8 cellular contexts compared by ENCODE assay signal in the genomic region with DNA sequence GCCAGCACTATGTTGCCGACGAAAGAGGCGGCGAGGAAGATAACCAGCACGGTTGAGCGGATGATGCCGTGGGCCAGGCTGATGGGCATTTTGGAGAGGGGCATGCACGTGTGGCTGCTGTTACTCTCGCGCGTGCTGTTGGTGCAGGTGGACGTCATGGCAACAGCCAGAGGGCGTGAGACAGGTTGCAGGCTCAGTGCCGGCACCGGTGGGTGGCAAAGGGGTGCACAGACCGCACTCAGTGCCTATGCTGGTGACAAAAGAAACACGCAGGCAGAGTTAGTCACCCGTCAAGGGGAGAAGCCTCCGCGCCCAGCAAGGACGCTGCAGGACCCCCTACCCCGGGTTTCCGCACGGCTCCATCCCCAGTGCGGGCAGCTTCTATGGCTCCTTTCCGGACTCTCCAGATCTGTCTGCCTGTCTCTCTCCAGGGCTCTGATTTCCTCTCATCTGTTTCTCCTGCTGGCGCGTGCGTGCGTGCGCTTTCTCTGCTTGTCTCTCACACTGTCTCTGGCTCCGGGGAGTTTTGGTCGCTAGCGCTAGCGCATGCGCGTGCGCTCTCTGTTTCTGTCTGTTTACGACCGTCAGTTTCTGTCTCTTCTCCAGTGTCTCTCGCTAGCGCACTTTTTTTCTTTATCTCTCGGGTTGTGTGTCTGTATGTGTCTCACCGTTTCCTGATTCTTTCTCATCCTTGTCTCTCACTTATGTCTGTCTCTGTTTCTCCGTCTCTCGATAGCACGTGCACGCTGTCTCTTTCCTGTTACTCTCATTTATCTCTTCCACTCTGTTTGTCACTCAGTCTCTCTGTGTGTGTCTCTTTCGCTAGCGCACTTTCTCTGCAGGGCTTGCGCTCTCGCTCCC. TPM values are rescaled to one million over a fixed set of nuclear protein-coding genes. Genes with fewer than 3 reads are reported as not detected.
DNase-seq lines count a peak whose midpoint lies in the region; ATAC-seq and TF ChIP-seq lines count a peak whose summit lies in the region.

No MANE protein-coding gene starts in this region.

- H3K4me3 Mint-ChIP-seq in activated T-helper 17 cell treated with anti-CD3 and anti-CD28 coated beads, Interleukin-2, amount 50 U/mL, for 72 hours = no peak overlapping the region
- no peak overlapping the region for H3K4me3 Mint-ChIP-seq in glutamatergic neuron (ENCODE audit: unreplicated experiment)

- TF ChIP-seq CTCF in glutamatergic neuron (IDR thresholded peaks at IDR 0.05; ENCODE audit: partially characterized antibody, unreplicated experiment) = no peak

- H3K4me1 Mint-ChIP-seq in activated T-helper 17 cell treated with anti-CD3 and anti-CD28 coated beads, Interleukin-2, amount 50 U/mL, for 72 hours = peaks cover 4% of the 10 kb centered on the region
- peaks cover 2% of the 10 kb centered on the region for H3K4me1 Mint-ChIP-seq in glutamatergic neuron (ENCODE audit: low read depth, unreplicated experiment)

- no peaks in the 10 kb centered on the region for H3K36me3 Mint-ChIP-seq in activated T-helper 17 cell treated with anti-CD3 and anti-CD28 coated beads, Interleukin-2, amount 50 U/mL, for 72 hours (ENCODE audit: low read depth)
- H3K36me3 Mint-ChIP-seq in glutamatergic neuron (ENCODE audit: unreplicated experiment) = peaks cover 5% of the 10 kb centered on the region

- peak; percentile 52 for DNase-seq in activated naive CD4-positive, alpha-beta T cell treated with Interleukin-2 at 50 U/mL for 16 hours
- DNase-seq in activated naive CD4-positive, alpha-beta T cell (lab: John Stamatoyannopoulos, UW) = no peak
- peak; percentile 0 for DNase-seq in NCI-H2196 treated with DMSO at 0.1 percent for 48 hours (lab: John Stamatoyannopoulos, UW; ENCODE audit: unreplicated experiment)
- DNase-seq in glutamatergic neuron = peak; percentile 49
- peak; percentile 72 for DNase-seq in retina
- DNase-seq in GDM1 (lab: John Stamatoyannopoulos, UW) = no peak

- ATAC-seq in HG02798 (IDR thresholded peaks at IDR 0.05; ENCODE audit: poor library complexity, unreplicated experiment) = peak; percentile 90
- ATAC-seq in activated T-helper 17 cell treated with anti-CD3 and anti-CD28 coated beads, Interleukin-2, amount 50 U/mL, for 72 hours (replicated peaks) = peak; percentile 89

- peaks cover 29% of the 10 kb centered on the region for H3K27me3 Mint-ChIP-seq in activated T-helper 17 cell treated with anti-CD3 and anti-CD28 coated beads, Interleukin-2, amount 50 U/mL, for 72 hours
- peaks cover 13% of the 10 kb centered on the region for H3K27me3 Mint-ChIP-seq in glutamatergic neuron (ENCODE audit: unreplicated experiment)

- H3K9me3 Mint-ChIP-seq in activated T-helper 17 cell treated with anti-CD3 and anti-CD28 coated beads, Interleukin-2, amount 50 U/mL, for 72 hours = no peaks in the 10 kb centered on the region
- peaks cover 3% of the 10 kb centered on the region for H3K9me3 Mint-ChIP-seq in glutamatergic neuron (ENCODE audit: unreplicated experiment)

- no peak overlapping the region for H3K27ac Mint-ChIP-seq in activated T-helper 17 cell treated with anti-CD3 and anti-CD28 coated beads, Interleukin-2, amount 50 U/mL, for 72 hours
- no peak overlapping the region for H3K27ac Mint-ChIP-seq in glutamatergic neuron (ENCODE audit: unreplicated experiment)

RNA-seq across cellular contexts. Expression of a gene that starts 2.0 kb away (rescaled TPM):
- total RNA-seq in activated T-helper 17 cell treated with anti-CD3 and anti-CD28 coated beads, Interleukin-2, amount 50 U/mL, for 72 hours = not detected
- not detected for total RNA-seq in glutamatergic neuron (ENCODE audit: unreplicated experiment)

Comparison
In these comparisons a context has a peak if more than half of its experiments do, and no peak if none do; other contexts are left out.
1. DNase-seq: peak in activated naive CD4-positive, alpha-beta T cell treated with Interleukin-2 at 50 U/mL for 16 hours (single experiment), NCI-H2196 treated with DMSO at 0.1 percent for 48 hours (single experiment), glutamatergic neuron (single experiment) and retina (single experiment); none in activated naive CD4-positive, alpha-beta T cell (0 of 4) and GDM1 (single experiment).